In the genomic region with DNA sequence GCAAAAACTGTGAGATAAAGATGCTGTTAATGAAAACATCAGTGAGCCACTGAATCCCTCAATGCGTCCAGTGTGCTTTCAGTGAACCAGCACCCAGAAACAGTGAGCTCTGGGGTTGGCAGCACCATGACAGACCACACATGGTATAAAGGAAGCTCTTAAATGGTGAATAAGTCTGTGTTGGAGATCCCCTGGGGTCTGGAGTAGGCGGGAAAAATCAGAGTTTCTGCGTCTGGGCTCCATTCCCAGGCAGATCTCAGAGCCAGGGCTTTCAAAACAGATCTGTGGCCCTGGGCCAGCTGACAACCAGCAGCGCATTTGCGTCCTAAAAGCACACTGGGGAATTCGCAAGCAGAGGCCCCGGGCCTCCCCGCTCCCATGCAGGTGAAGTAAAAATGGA, we compare ENCODE assay signal across 10 cellular contexts.
DNase-seq lines count a peak whose midpoint lies in the region; ATAC-seq and TF ChIP-seq lines count a peak whose summit lies in the region.
"Had no signal": no experiment of that assay in that cellular context is flagged by ENCODE, and none has a peak within 500 bp of the region (broad histone marks: within the 10 kb centered on the region; RNA-seq: fewer than 3 reads in every experiment).

No MANE protein-coding gene starts in this region.

- in situ Hi-C loops in astrocyte of the spinal cord (cut with HindIII; ENCODE audit: low sequenced_read_pairs) (no loop called here), KBM-7 (cut with MboI; ENCODE audit: low pct_unique_long_range_greater_than_20kb, low sequenced_read_pairs) (no loop called here), GM13977 (cut with MboI; ENCODE audit: low pct_unique_long_range_greater_than_20kb, low sequenced_read_pairs, unreplicated experiment) (no loop called here)

- DNase-seq in MG63 (peak; percentile 78), astrocyte of the spinal cord (ENCODE audit: low read depth, low spot score) (peak; percentile 93), left colon (peak; percentile 31 to 45), testis (peak; percentile 85), KBM-7 (no peak), GM13977 (ENCODE audit: low spot score) (no peak), SKM-1 treated with dmso at 0.1 percent for 144 hours (lab: John Stamatoyannopoulos, UW; ENCODE audit: unreplicated experiment) (no peak)
- DNase-seq: activated naive CD8-positive, alpha-beta T cell treated with anti-CD3 and anti-CD28 coated beads, Interleukin-2, amount 10 ng/mL, durations not matched to agents 7 days and 5 days; stimulated activated naive CD8-positive, alpha-beta T cell treated with anti-CD3 and anti-CD28 coated beads, Interleukin-15, amount 100 ng/mL, for 72 hours had no signal

- no peak for ATAC-seq in left colon
- ATAC-seq in HG02981 (IDR thresholded peaks at IDR 0.05; ENCODE audit: unreplicated experiment): no peak
- ATAC-seq: stimulated activated naive CD8-positive, alpha-beta T cell treated with anti-CD3 and anti-CD28 coated beads, Interleukin-15, amount 100 ng/mL, for 72 hours had no signal

- intact Hi-C loops in left colon (cut with DNase I, micrococcal nuclease): no loop called here
- intact Hi-C loops in testis (cut with DNase I; ENCODE audit: low total_unique reads): no loop called here

- 26 to 52% methylated on average over 8 of the region's 8 CpGs for WGBS in testis, 2 donors

- TF ChIP-seq CTCF in astrocyte of the spinal cord (IDR thresholded peaks at IDR 0.05; ENCODE audit: low read depth, low read length): no peak
- TF ChIP-seq CTCF in testis (IDR thresholded peaks at IDR 0.05): no peak
- TF ChIP-seq CTCF in GM13977 (IDR thresholded peaks at IDR 0.05; ENCODE audit: extremely low read depth, insufficient read depth, missing control alignments): no peak

- H3K36me3 ChIP-seq in MG63 (no peaks in the 10 kb centered on the region), testis (ENCODE audit: low read depth, missing control alignments) (no peaks in the 10 kb centered on the region)

- H3K4me1 ChIP-seq in testis: peaks cover 10% of the 10 kb centered on the region

- H3K4me3 ChIP-seq in MG63 (no peak overlapping the region), astrocyte of the spinal cord (ENCODE audit: low read depth, low read length) (no peak overlapping the region), testis (no peak overlapping the region)

- H3K27me3 ChIP-seq in MG63: no peaks in the 10 kb centered on the region
- H3K27me3 ChIP-seq in testis: no peaks in the 10 kb centered on the region

- no peaks in the 10 kb centered on the region for H3K9me3 ChIP-seq in MG63
- H3K9me3 ChIP-seq in testis: no peaks in the 10 kb centered on the region

- no peak for TF ChIP-seq POLR2A in testis (IDR thresholded peaks at IDR 0.05)

- no peak overlapping the region for H3K27ac ChIP-seq in testis

Comparison
In these comparisons a context has a peak if more than half of its experiments do, and no peak if none do; other contexts are left out.
1. DNase-seq: peak in MG63 (single experiment), astrocyte of the spinal cord (single experiment), left colon (2 of 2) and testis (single experiment); none in KBM-7 (single experiment), GM13977 (single experiment) and SKM-1 treated with dmso at 0.1 percent for 144 hours (single experiment).